In the genomic region with DNA sequence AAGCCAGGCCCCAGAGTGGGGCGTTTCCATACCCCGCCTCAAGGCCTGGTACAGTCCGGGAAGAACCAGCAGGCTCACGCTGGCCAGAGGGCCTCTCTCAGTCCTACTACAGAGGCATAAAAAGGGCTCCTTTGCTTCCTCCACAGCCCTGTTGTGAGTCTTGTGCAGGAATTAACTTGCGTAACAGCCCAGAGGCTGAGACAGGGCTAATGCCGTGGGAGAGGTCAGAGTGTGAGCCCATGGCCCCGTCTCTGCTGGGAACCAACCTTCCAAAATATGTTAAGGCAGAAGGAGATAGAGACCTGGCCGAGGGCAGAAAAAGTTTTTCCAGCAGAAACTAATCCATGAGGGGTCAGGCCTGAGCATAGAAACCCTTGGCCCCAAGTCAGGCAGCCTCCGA, we compare ENCODE assay signal across 1 cellular context.
TF ChIP-seq lines count a peak whose summit lies in the region.

No MANE protein-coding gene starts in this region.

TF ChIP-seq in GM23338, 12 proteins besides CTCF, POLR2A, EP300 and RAD21 (continued from another document):
- TF ChIP-seq, protein P1, sequence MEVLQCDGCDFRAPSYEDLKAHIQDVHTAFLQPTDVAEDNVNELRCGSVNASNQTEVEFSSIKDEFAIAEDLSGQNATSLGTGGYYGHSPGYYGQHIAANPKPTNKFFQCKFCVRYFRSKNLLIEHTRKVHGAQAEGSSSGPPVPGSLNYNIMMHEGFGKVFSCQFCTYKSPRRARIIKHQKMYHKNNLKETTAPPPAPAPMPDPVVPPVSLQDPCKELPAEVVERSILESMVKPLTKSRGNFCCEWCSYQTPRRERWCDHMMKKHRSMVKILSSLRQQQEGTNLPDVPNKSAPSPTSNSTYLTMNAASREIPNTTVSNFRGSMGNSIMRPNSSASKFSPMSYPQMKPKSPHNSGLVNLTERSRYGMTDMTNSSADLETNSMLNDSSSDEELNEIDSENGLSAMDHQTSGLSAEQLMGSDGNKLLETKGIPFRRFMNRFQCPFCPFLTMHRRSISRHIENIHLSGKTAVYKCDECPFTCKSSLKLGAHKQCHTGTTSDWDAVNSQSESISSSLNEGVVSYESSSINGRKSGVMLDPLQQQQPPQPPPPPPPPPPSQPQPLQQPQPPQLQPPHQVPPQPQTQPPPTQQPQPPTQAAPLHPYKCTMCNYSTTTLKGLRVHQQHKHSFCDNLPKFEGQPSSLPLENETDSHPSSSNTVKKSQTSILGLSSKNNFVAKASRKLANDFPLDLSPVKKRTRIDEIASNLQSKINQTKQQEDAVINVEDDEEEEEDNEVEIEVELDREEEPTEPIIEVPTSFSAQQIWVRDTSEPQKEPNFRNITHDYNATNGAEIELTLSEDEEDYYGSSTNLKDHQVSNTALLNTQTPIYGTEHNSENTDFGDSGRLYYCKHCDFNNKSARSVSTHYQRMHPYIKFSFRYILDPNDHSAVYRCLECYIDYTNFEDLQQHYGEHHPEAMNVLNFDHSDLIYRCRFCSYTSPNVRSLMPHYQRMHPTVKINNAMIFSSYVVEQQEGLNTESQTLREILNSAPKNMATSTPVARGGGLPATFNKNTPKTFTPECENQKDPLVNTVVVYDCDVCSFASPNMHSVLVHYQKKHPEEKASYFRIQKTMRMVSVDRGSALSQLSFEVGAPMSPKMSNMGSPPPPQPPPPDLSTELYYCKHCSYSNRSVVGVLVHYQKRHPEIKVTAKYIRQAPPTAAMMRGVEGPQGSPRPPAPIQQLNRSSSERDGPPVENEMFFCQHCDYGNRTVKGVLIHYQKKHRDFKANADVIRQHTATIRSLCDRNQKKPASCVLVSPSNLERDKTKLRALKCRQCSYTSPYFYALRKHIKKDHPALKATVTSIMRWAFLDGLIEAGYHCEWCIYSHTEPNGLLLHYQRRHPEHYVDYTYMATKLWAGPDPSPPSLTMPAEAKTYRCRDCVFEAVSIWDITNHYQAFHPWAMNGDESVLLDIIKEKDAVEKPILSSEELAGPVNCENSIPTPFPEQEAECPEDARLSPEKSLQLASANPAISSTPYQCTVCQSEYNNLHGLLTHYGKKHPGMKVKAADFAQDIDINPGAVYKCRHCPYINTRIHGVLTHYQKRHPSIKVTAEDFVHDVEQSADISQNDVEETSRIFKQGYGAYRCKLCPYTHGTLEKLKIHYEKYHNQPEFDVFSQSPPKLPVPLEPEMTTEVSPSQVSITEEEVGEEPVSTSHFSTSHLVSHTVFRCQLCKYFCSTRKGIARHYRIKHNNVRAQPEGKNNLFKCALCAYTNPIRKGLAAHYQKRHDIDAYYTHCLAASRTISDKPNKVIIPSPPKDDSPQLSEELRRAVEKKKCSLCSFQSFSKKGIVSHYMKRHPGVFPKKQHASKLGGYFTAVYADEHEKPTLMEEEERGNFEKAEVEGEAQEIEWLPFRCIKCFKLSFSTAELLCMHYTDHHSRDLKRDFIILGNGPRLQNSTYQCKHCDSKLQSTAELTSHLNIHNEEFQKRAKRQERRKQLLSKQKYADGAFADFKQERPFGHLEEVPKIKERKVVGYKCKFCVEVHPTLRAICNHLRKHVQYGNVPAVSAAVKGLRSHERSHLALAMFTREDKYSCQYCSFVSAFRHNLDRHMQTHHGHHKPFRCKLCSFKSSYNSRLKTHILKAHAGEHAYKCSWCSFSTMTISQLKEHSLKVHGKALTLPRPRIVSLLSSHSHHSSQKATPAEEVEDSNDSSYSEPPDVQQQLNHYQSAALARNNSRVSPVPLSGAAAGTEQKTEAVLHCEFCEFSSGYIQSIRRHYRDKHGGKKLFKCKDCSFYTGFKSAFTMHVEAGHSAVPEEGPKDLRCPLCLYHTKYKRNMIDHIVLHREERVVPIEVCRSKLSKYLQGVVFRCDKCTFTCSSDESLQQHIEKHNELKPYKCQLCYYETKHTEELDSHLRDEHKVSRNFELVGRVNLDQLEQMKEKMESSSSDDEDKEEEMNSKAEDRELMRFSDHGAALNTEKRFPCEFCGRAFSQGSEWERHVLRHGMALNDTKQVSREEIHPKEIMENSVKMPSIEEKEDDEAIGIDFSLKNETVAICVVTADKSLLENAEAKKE (CRISPR knock-in tag; IDR thresholded peaks at IDR 0.05): no peak
- no peak for TF ChIP-seq POLR2AphosphoS5 (IDR thresholded peaks at IDR 0.05; ENCODE audit: low read depth)
- TF ChIP-seq, protein P2, sequence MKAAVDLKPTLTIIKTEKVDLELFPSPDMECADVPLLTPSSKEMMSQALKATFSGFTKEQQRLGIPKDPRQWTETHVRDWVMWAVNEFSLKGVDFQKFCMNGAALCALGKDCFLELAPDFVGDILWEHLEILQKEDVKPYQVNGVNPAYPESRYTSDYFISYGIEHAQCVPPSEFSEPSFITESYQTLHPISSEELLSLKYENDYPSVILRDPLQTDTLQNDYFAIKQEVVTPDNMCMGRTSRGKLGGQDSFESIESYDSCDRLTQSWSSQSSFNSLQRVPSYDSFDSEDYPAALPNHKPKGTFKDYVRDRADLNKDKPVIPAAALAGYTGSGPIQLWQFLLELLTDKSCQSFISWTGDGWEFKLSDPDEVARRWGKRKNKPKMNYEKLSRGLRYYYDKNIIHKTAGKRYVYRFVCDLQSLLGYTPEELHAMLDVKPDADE (IDR thresholded peaks at IDR 0.05): no peak
- no peak for TF ChIP-seq EZH2phosphoT487 (IDR thresholded peaks at IDR 0.05; ENCODE audit: unreplicated experiment)
- TF ChIP-seq NANOG (IDR thresholded peaks at IDR 0.05; ENCODE audit: borderline replicate concordance): no peak
- no peak for TF ChIP-seq EZH2 (IDR thresholded peaks at IDR 0.05; ENCODE audit: low read depth, unreplicated experiment)
